14 cellular contexts compared by ENCODE assay signal in genomic region chr3:12545473-12545791, GRCh38. TPM values are rescaled to one million over a fixed set of nuclear protein-coding genes. Genes with fewer than 3 reads are reported as not detected.
A peak's percentile ranks its signal among the peaks of the same experiment; 100 is the strongest.
DNase-seq lines count a peak whose midpoint lies in the region; ATAC-seq and TF ChIP-seq lines count a peak whose summit lies in the region.
"Had no signal": no experiment of that assay in that cellular context is flagged by ENCODE, and none has a peak within 500 bp of the region (broad histone marks: within the 10 kb centered on the region; RNA-seq: fewer than 3 reads in every experiment).

Gene MKRN2OS (minus strand): TSS chr3:12545499. CDS start chr3:12545464, 35 bp downstream.

- H3K27me3 ChIP-seq in rectal smooth muscle tissue (ENCODE audit: control insufficient read depth, insufficient read depth, low read length), result no peaks in the 10 kb centered on the region
- no peaks in the 10 kb centered on the region for H3K27me3 ChIP-seq in ascending aorta
- H3K27me3 ChIP-seq: testis had no signal

- H3K27ac ChIP-seq in VCaP (peak within 1 kb of the TSS; percentile 79), rectal smooth muscle tissue (ENCODE audit: low read depth, low read length) (no peak within 1 kb of the TSS), ascending aorta (no peak within 1 kb of the TSS)
- H3K27ac ChIP-seq: gastroesophageal sphincter, testis had no signal

- H3K4me1 ChIP-seq in rectal smooth muscle tissue (ENCODE audit: control insufficient read depth, insufficient read depth, low read length), result no peaks in the 10 kb centered on the region
- no peaks in the 10 kb centered on the region for H3K4me1 ChIP-seq in ascending aorta
- H3K4me1 ChIP-seq: gastroesophageal sphincter, HAP-1, testis had no signal

- TF ChIP-seq CTCF in VCaP (conservative IDR thresholded peaks at IDR 0.05), result no peak
- TF ChIP-seq CTCF in ascending aorta (IDR thresholded peaks at IDR 0.05), result no peak

- intact Hi-C loops in ascending aorta (cut with DNase I), result no loop called here

- H3K36me3 ChIP-seq in rectal smooth muscle tissue (ENCODE audit: control insufficient read depth, insufficient read depth, low read length) (no peaks in the 10 kb centered on the region), ascending aorta (no peaks in the 10 kb centered on the region)
- H3K36me3 ChIP-seq: HAP-1 had no signal

- DNase-seq in LoVo (ENCODE audit: low spot score), result peak; percentile 82
- DNase-seq in iPS-NIHi7 (ENCODE audit: extremely low spot score), result peak; percentile 48
- DNase-seq in stimulated activated CD4-positive, alpha-beta T cell treated with anti-CD3 and anti-CD28 coated beads, Interleukin-2, amount 100 ng/mL, for 24 hours, result no peak
- DNase-seq in ascending aorta (ENCODE audit: low spot score in 2 of 2), result no peak
- DNase-seq: activated CD8-positive, alpha-beta memory T cell treated with anti-CD3 and anti-CD28 coated beads, Interleukin-2, amount 50 U/mL, for 48 hours; EL; natural killer cell; NCI-H1930; testis had no signal

- H3K4me3 ChIP-seq in rectal smooth muscle tissue (ENCODE audit: low read length), result peak within 1 kb of the TSS; percentile 44
- no peak within 1 kb of the TSS for H3K4me3 ChIP-seq in ascending aorta
- H3K4me3 ChIP-seq: gastroesophageal sphincter, HAP-1, testis had no signal

- ATAC-seq in HG03521 (IDR thresholded peaks at IDR 0.05; ENCODE audit: unreplicated experiment), result no peak
- ATAC-seq: gastroesophageal sphincter, natural killer cell had no signal

- no peaks in the 10 kb centered on the region for H3K9me3 ChIP-seq in ascending aorta
- H3K9me3 ChIP-seq: gastroesophageal sphincter, HAP-1, testis had no signal

- H3K9ac ChIP-seq in rectal smooth muscle tissue (ENCODE audit: low read length), result no peak within 1 kb of the TSS

RNA-seq across cellular contexts. Expression of gene MKRN2OS, which starts in this region (rescaled TPM):
- not detected for total RNA-seq in ascending aorta
- total RNA-seq: natural killer cell, testis had no signal

Comparison
In these comparisons a context has a peak if more than half of its experiments do, and no peak if none do; other contexts are left out.
1. DNase-seq: peak in LoVo (single experiment) and iPS-NIHi7 (single experiment); none in stimulated activated CD4-positive, alpha-beta T cell treated with anti-CD3 and anti-CD28 coated beads, Interleukin-2, amount 100 ng/mL, for 24 hours (0 of 2) and ascending aorta (0 of 2).